ENCODE assay signal across 1 cellular context in genomic region chr7:96675548-96675947, GRCh38.
TF ChIP-seq lines count a peak whose summit lies in the region.

No MANE protein-coding gene starts in this region.

TF ChIP-seq in IMR-90, 13 proteins besides CTCF, POLR2A, EP300 and RAD21 (continued from another document):
- no peak for TF ChIP-seq RCOR1 (IDR thresholded peaks at IDR 0.05; ENCODE audit: insufficient replicate concordance, low read length)
- TF ChIP-seq, protein P1, sequence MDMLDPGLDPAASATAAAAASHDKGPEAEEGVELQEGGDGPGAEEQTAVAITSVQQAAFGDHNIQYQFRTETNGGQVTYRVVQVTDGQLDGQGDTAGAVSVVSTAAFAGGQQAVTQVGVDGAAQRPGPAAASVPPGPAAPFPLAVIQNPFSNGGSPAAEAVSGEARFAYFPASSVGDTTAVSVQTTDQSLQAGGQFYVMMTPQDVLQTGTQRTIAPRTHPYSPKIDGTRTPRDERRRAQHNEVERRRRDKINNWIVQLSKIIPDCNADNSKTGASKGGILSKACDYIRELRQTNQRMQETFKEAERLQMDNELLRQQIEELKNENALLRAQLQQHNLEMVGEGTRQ (IDR thresholded peaks at IDR 0.05; ENCODE audit: low read depth, low read length): no peak
- no peak for TF ChIP-seq BHLHE40 (IDR thresholded peaks at IDR 0.05; ENCODE audit: low read depth, low read length)
TF ChIP-seq in IMR-90: peak in this region for 0.
